Comparison of ENCODE assay signal across 8 cellular contexts in genomic region chr6:136289579-136290405, GRCh38. TPM values are rescaled to one million over a fixed set of nuclear protein-coding genes. Genes with fewer than 3 reads are reported as not detected.
DNase-seq lines count a peak whose midpoint lies in the region; FAIRE-seq and TF ChIP-seq lines count a peak whose summit lies in the region.

A gene with protein sequence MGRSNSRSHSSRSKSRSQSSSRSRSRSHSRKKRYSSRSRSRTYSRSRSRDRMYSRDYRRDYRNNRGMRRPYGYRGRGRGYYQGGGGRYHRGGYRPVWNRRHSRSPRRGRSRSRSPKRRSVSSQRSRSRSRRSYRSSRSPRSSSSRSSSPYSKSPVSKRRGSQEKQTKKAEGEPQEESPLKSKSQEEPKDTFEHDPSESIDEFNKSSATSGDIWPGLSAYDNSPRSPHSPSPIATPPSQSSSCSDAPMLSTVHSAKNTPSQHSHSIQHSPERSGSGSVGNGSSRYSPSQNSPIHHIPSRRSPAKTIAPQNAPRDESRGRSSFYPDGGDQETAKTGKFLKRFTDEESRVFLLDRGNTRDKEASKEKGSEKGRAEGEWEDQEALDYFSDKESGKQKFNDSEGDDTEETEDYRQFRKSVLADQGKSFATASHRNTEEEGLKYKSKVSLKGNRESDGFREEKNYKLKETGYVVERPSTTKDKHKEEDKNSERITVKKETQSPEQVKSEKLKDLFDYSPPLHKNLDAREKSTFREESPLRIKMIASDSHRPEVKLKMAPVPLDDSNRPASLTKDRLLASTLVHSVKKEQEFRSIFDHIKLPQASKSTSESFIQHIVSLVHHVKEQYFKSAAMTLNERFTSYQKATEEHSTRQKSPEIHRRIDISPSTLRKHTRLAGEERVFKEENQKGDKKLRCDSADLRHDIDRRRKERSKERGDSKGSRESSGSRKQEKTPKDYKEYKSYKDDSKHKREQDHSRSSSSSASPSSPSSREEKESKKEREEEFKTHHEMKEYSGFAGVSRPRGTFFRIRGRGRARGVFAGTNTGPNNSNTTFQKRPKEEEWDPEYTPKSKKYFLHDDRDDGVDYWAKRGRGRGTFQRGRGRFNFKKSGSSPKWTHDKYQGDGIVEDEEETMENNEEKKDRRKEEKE (minus strand): TSS chr6:136289846. CDS start chr6:136279866, 9,980 bp downstream.

- peak within 1 kb of the TSS; percentile 100 for H3K27ac Mint-ChIP-seq in HFFc6
- H3K27ac Mint-ChIP-seq in activated naive CD4-positive, alpha-beta T cell treated with anti-CD3 and anti-CD28 coated beads, Interleukin-2, amount 10 ng/mL, durations not matched to agents 7 days and 5 days = peak within 1 kb of the TSS; percentile 100

- H3K79me1 ChIP-seq in neuronal stem cell (ENCODE audit: low read depth, low read length) = peaks cover 5% of the 10 kb centered on the region

- H3K27ac ChIP-seq in SK-N-MC = peak within 1 kb of the TSS; percentile 100
- peak within 1 kb of the TSS; percentile 97 for H3K27ac ChIP-seq in neuronal stem cell (replicated peaks; ENCODE audit: low read length)

- peak; percentile 70 for FAIRE-seq in frontal cortex (lab: Jason Lieb, UNC)

- H4K8ac ChIP-seq in neuronal stem cell (ENCODE audit: low read depth, low read length) = peak within 1 kb of the TSS; percentile 70

- H4K91ac ChIP-seq in neuronal stem cell (ENCODE audit: low read depth, low read length, poor library complexity) = peak within 1 kb of the TSS; percentile 95

- H3K9me3 ChIP-seq in SK-N-MC (ENCODE audit: low read depth, low read length) (no peaks in the 10 kb centered on the region), neuronal stem cell (replicated peaks in 1 of 2; ENCODE audit: control insufficient read depth in 2 of 2, insufficient read depth in 1 of 2, low read depth in 1 of 2, low read length in 2 of 2) (no peaks in the 10 kb centered on the region)

- peaks cover 13% of the 10 kb centered on the region; the same call in 1 of the 2 replicates for H3K27me3 Mint-ChIP-seq in HFFc6 (ENCODE audit: insufficient read depth)
- H3K27me3 Mint-ChIP-seq in activated naive CD4-positive, alpha-beta T cell treated with anti-CD3 and anti-CD28 coated beads, Interleukin-2, amount 10 ng/mL, durations not matched to agents 7 days and 5 days = no peaks in the 10 kb centered on the region

- H2BK5ac ChIP-seq in neuronal stem cell (ENCODE audit: low read length) = peak within 1 kb of the TSS; percentile 98

- TF ChIP-seq CTCF in HFFc6 (IDR thresholded peaks at IDR 0.05) = no peak
- no peak for TF ChIP-seq CTCF in NB4 (IDR thresholded peaks at IDR 0.05; ENCODE audit: low read depth, low read length)
- TF ChIP-seq CTCF in subcutaneous adipose tissue (IDR thresholded peaks at IDR 0.05; ENCODE audit: low read depth) = no peak

- WGBS in neuronal stem cell (ENCODE audit: extremely low coverage in 2 of 2, insufficient read length in 2 of 2, insufficient replicate concordance in 1 of 2), 2 donors = no CpG with 5 or more reads among the region's 60 CpGs

- H3K36me3 ChIP-seq in SK-N-MC (ENCODE audit: insufficient read depth, low read length) (peaks cover 30% of the 10 kb centered on the region), neuronal stem cell (replicated peaks in 1 of 2; ENCODE audit: control insufficient read depth in 2 of 2, insufficient read depth in 2 of 2, low read length in 2 of 2) (peaks cover 0 to 9% of the 10 kb centered on the region in 2 donors)

- H3K36me3 Mint-ChIP-seq in HFFc6 (ENCODE audit: low read depth) = peaks cover 19% of the 10 kb centered on the region
- peaks cover 31% of the 10 kb centered on the region for H3K36me3 Mint-ChIP-seq in activated naive CD4-positive, alpha-beta T cell treated with anti-CD3 and anti-CD28 coated beads, Interleukin-2, amount 10 ng/mL, durations not matched to agents 7 days and 5 days

- peak within 1 kb of the TSS; percentile 95 for H2AK5ac ChIP-seq in neuronal stem cell (ENCODE audit: low read depth, low read length)

- peak within 1 kb of the TSS; percentile 99 for H3K14ac ChIP-seq in neuronal stem cell (ENCODE audit: low read length)

- CTCF ChIA-PET in activated naive CD4-positive, alpha-beta T cell treated with anti-CD3 and anti-CD28 coated beads, Interleukin-2, amount 10 ng/mL, durations not matched to agents 7 days and 5 days (lab: Charles Lee) = interaction anchor here (0.7 to 1.4 kb wide), 3 partner anchors 9 to 703 kb away, joined by 3 to 4 read pairs (median 4); no protein-coding TSS in a partner anchor

- H2AFZ ChIP-seq in neuronal stem cell (ENCODE audit: low read length) = peak within 1 kb of the TSS; percentile 89

- H3K4me1 Mint-ChIP-seq in HFFc6 (ENCODE audit: low read depth) = peaks cover 47% of the 10 kb centered on the region
- H3K4me1 Mint-ChIP-seq in activated naive CD4-positive, alpha-beta T cell treated with anti-CD3 and anti-CD28 coated beads, Interleukin-2, amount 10 ng/mL, durations not matched to agents 7 days and 5 days = peaks cover 56% of the 10 kb centered on the region

- peak; percentile 91 for DNase-seq in GM04503 (ENCODE audit: low read depth)
- DNase-seq in HFFc6 = peak; percentile 99
- DNase-seq in NB4 (ENCODE audit: low read depth) = peak; percentile 99
- peak; percentile 98 for DNase-seq in SK-N-MC (ENCODE audit: low read depth, low spot score)
- DNase-seq in activated naive CD4-positive, alpha-beta T cell treated with anti-CD3 and anti-CD28 coated beads, Interleukin-2, amount 10 ng/mL, durations not matched to agents 7 days and 5 days = peak; percentile 99
- DNase-seq in frontal cortex (ENCODE audit: low spot score in 2 of 2) = peak; percentile 85 to 87
- peak; percentile 99 for DNase-seq in neuronal stem cell (ENCODE audit: low spot score)

- no peaks in the 10 kb centered on the region for H3K27me3 ChIP-seq in neuronal stem cell (ENCODE audit: control insufficient read depth in 3 of 3, insufficient read depth in 3 of 3, low read depth in 1 of 3, low read length in 3 of 3)

- no peak within 1 kb of the TSS for H2BK120ac ChIP-seq in neuronal stem cell (ENCODE audit: low read depth, low read length)

- peak within 1 kb of the TSS; percentile 81 for H3K23ac ChIP-seq in neuronal stem cell (ENCODE audit: low read depth, low read length, poor library complexity)

- H3K4ac ChIP-seq in neuronal stem cell (ENCODE audit: low read length) = peak within 1 kb of the TSS; percentile 99

- peak; percentile 96 for TF ChIP-seq POLR2A in NB4 (IDR thresholded peaks at IDR 0.05; ENCODE audit: extremely low read depth, insufficient read length)

- H3K9ac ChIP-seq in SK-N-MC (ENCODE audit: insufficient read length) (peak within 1 kb of the TSS; percentile 100), neuronal stem cell (ENCODE audit: low read depth, low read length, poor library complexity) (peak within 1 kb of the TSS; percentile 100)

- peaks cover 3 to 8% of the 10 kb centered on the region in 2 donors for H3K4me1 ChIP-seq in neuronal stem cell (ENCODE audit: control insufficient read depth in 2 of 2, insufficient read depth in 1 of 2, low read depth in 1 of 2, low read length in 2 of 2)

- no peak within 1 kb of the TSS for H2BK12ac ChIP-seq in neuronal stem cell (ENCODE audit: low read length)

- H3K9me3 Mint-ChIP-seq in HFFc6 = no peaks in the 10 kb centered on the region
- no peaks in the 10 kb centered on the region for H3K9me3 Mint-ChIP-seq in activated naive CD4-positive, alpha-beta T cell treated with anti-CD3 and anti-CD28 coated beads, Interleukin-2, amount 10 ng/mL, durations not matched to agents 7 days and 5 days

- H2BK15ac ChIP-seq in neuronal stem cell (ENCODE audit: low read length) = peak within 1 kb of the TSS; percentile 30

- H3K18ac ChIP-seq in neuronal stem cell (ENCODE audit: low read length) = peak within 1 kb of the TSS; percentile 100

- H3K4me2 ChIP-seq in neuronal stem cell (ENCODE audit: insufficient read depth, low read length, poor library complexity, severe bottlenecking) = peak within 1 kb of the TSS; percentile 63

- peak within 1 kb of the TSS; percentile 96 for H3K4me3 Mint-ChIP-seq in HFFc6
- peak within 1 kb of the TSS; percentile 95 for H3K4me3 Mint-ChIP-seq in activated naive CD4-positive, alpha-beta T cell treated with anti-CD3 and anti-CD28 coated beads, Interleukin-2, amount 10 ng/mL, durations not matched to agents 7 days and 5 days

- H3K4me3 ChIP-seq in NB4 (ENCODE audit: low read depth, low read length) = peak within 1 kb of the TSS; percentile 97
- H3K4me3 ChIP-seq in SK-N-MC = peak within 1 kb of the TSS; percentile 100
- peak within 1 kb of the TSS; percentile 88 to 93 for H3K4me3 ChIP-seq in neuronal stem cell (ENCODE audit: low read length in 2 of 2)

RNA-seq across cellular contexts. Expression of the gene that starts here (rescaled TPM):
- 100 to 1,000 TPM; 136 to 164 (median 153) TPM for total RNA-seq in HFFc6 (2021; fragmentation: NEBNext Ultra II Directional; extraction: Animal tissue kit (Norgen Biotek cat#: 25700))
- 170 TPM for total RNA-seq in frontal cortex
- 90.9 TPM for polyA plus RNA-seq in neuronal stem cell (2013, experiment 1 of 2)
- 90.9 TPM for polyA plus RNA-seq in neuronal stem cell (2013, experiment 2 of 2)
- total RNA-seq in subcutaneous adipose tissue = 100 to 1,000 TPM in 3 of 4 donors, 10 to 100 TPM in 1; 96.1 to 215 (median 116) TPM

Comparison
In these comparisons a context has a peak if more than half of its experiments do, and no peak if none do; other contexts are left out.
1. Peak in every context shown above with its lines: DNase-seq, H3K4me3 ChIP-seq and H3K27ac ChIP-seq.